ENCODE assay signal across 25 cellular contexts in genomic region chr6:119526609-119527605, GRCh38.
DNase-seq lines count a peak whose midpoint lies in the region; ATAC-seq and TF ChIP-seq lines count a peak whose summit lies in the region.
"Had no signal": no experiment of that assay in that cellular context is flagged by ENCODE, and none has a peak within 500 bp of the region (broad histone marks: within the 10 kb centered on the region; RNA-seq: fewer than 3 reads in every experiment).

No MANE protein-coding gene starts in this region.

- no peaks in the 10 kb centered on the region for H3K27me3 ChIP-seq in endodermal cell (ENCODE audit: control insufficient read depth, insufficient read depth, low read length, poor library complexity, severe bottlenecking)
- H3K27me3 ChIP-seq: body of pancreas, esophagus muscularis mucosa had no signal

- H3K27me3 Mint-ChIP-seq in endodermal cell (ENCODE audit: insufficient read depth): no peaks in the 10 kb centered on the region
- peaks cover 33% of the 10 kb centered on the region for H3K27me3 Mint-ChIP-seq in activated naive CD8-positive, alpha-beta T cell treated with anti-CD3 and anti-CD28 coated beads for 36 hours
- H3K27me3 Mint-ChIP-seq: CD4-positive, alpha-beta T cell had no signal

- peaks cover 23% of the 10 kb centered on the region for H3K4me1 Mint-ChIP-seq in endodermal cell
- no peaks in the 10 kb centered on the region for H3K4me1 Mint-ChIP-seq in activated naive CD8-positive, alpha-beta T cell treated with anti-CD3 and anti-CD28 coated beads for 36 hours
- H3K4me1 Mint-ChIP-seq: activated naive CD8-positive, alpha-beta T cell treated with anti-CD3 and anti-CD28 coated beads, Interleukin-2, amount 50 U/mL, for 24 hours had no signal

- peak; percentile 46 for TF ChIP-seq CTCF in endodermal cell (conservative IDR thresholded peaks at IDR 0.05)

- peaks cover 5% of the 10 kb centered on the region for H3K9me3 Mint-ChIP-seq in endodermal cell
- H3K9me3 Mint-ChIP-seq in activated naive CD8-positive, alpha-beta T cell treated with anti-CD3 and anti-CD28 coated beads for 36 hours: no peaks in the 10 kb centered on the region
- H3K9me3 Mint-ChIP-seq: activated CD8-positive, alpha-beta T cell treated with anti-CD3 and anti-CD28 coated beads for 36 hours; activated naive CD8-positive, alpha-beta T cell treated with anti-CD3 and anti-CD28 coated beads, Interleukin-2, amount 50 U/mL, for 24 hours; CD4-positive, alpha-beta T cell; type B pancreatic cell had no signal

- no peak for ATAC-seq in GM21528 (IDR thresholded peaks at IDR 0.05; ENCODE audit: low FRiP score, unreplicated experiment)
- ATAC-seq: activated CD8-positive, alpha-beta T cell treated with anti-CD3 and anti-CD28 coated beads for 36 hours; activated naive CD8-positive, alpha-beta T cell treated with anti-CD3 and anti-CD28 coated beads, Interleukin-2, amount 50 U/mL, for 24 hours; body of pancreas; psoas muscle had no signal

- no peaks in the 10 kb centered on the region for H3K9me3 ChIP-seq in endodermal cell (ENCODE audit: control insufficient read depth, low read length)
- H3K9me3 ChIP-seq: body of pancreas, esophagus muscularis mucosa, psoas muscle had no signal

- peak overlapping the region; percentile 64 for H3K27ac Mint-ChIP-seq in endodermal cell
- no peak overlapping the region for H3K27ac Mint-ChIP-seq in activated naive CD8-positive, alpha-beta T cell treated with anti-CD3 and anti-CD28 coated beads for 36 hours
- H3K27ac Mint-ChIP-seq: activated CD8-positive, alpha-beta T cell treated with anti-CD3 and anti-CD28 coated beads for 36 hours; activated naive CD8-positive, alpha-beta T cell treated with anti-CD3 and anti-CD28 coated beads, Interleukin-2, amount 50 U/mL, for 24 hours; CD4-positive, alpha-beta T cell; type B pancreatic cell had no signal

- CTCF ChIA-PET in HEK293T (lab: Yijun Ruan, JAX): interaction anchor here (0.7 kb wide), 1 partner anchor 187 kb away, joined by 3 read pairs; no protein-coding TSS in a partner anchor

- H3K4me3 ChIP-seq in endodermal cell (ENCODE audit: low read length): no peak overlapping the region
- H3K4me3 ChIP-seq: body of pancreas, esophagus muscularis mucosa, lung, psoas muscle had no signal

- 68 to 78% methylated on average over 6 to 9 of the region's 9 CpGs for WGBS in endodermal cell (ENCODE audit: insufficient coverage in 1 of 2, insufficient read length in 1 of 2), 2 experiments

- no peaks in the 10 kb centered on the region for H3K36me3 Mint-ChIP-seq in endodermal cell (ENCODE audit: low read depth)
- H3K36me3 Mint-ChIP-seq in activated naive CD8-positive, alpha-beta T cell treated with anti-CD3 and anti-CD28 coated beads for 36 hours: peaks cover 1% of the 10 kb centered on the region
- H3K36me3 Mint-ChIP-seq: type B pancreatic cell had no signal

- peaks cover 4% of the 10 kb centered on the region for H3K4me1 ChIP-seq in endodermal cell (ENCODE audit: control insufficient read depth, insufficient read depth, low read length)
- H3K4me1 ChIP-seq: body of pancreas, psoas muscle had no signal

- H3K27ac ChIP-seq in endodermal cell (ENCODE audit: low read depth, low read length): no peak overlapping the region
- H3K27ac ChIP-seq: body of pancreas, esophagus muscularis mucosa, psoas muscle had no signal

- H3K9ac ChIP-seq in endodermal cell (ENCODE audit: extremely low read depth, low read length, poor library complexity, severe bottlenecking): no peak overlapping the region

- H3K4me3 Mint-ChIP-seq in endodermal cell: no peak overlapping the region
- H3K4me3 Mint-ChIP-seq in activated naive CD8-positive, alpha-beta T cell treated with anti-CD3 and anti-CD28 coated beads for 36 hours: no peak overlapping the region
- H3K4me3 Mint-ChIP-seq: activated CD8-positive, alpha-beta T cell treated with anti-CD3 and anti-CD28 coated beads for 36 hours; activated naive CD8-positive, alpha-beta T cell treated with anti-CD3 and anti-CD28 coated beads, Interleukin-2, amount 50 U/mL, for 24 hours; CD4-positive, alpha-beta T cell; type B pancreatic cell had no signal

- DNase-seq in HEK293T (ENCODE audit: extremely low spot score) (peak; percentile 22), OCI-M1 (lab: John Stamatoyannopoulos, UW) (peak; percentile 36), endodermal cell (no peak), putamen (ENCODE audit: low spot score) (peak; percentile 5), HCEC 1CT (no peak)
- DNase-seq in activated naive CD8-positive, alpha-beta T cell treated with anti-CD3 and anti-CD28 coated beads for 36 hours: no peak
- no peak for DNase-seq in activated CD4-positive, CD25-positive, alpha-beta regulatory T cell treated with anti-CD3 and anti-CD28 coated beads, Interleukin-2, amount 50 U/mL, for 72 hours
- DNase-seq: activated CD4-positive, alpha-beta T cell treated with anti-CD3 and anti-CD28 coated beads for 1 hour; activated CD8-positive, alpha-beta T cell treated with anti-CD3 and anti-CD28 coated beads for 36 hours; activated effector memory CD4-positive, alpha-beta T cell treated with anti-CD3 and anti-CD28 coated beads, Interleukin-2, amount 50 U/mL, for 16 hours; activated naive CD8-positive, alpha-beta T cell treated with anti-CD3 and anti-CD28 coated beads, Interleukin-2, amount 50 U/mL, for 24 hours; body of pancreas; CD4-positive, alpha-beta T cell; effector CD8-positive, alpha-beta T cell; KG1; NCI-H1436 treated with DMSO at 0.1 percent for 48 hours; NCI-H524; psoas muscle; Right ventricle myocardium superior; stimulated activated CD8-positive, alpha-beta memory T cell treated with anti-CD3 and anti-CD28 coated beads, Interleukin-4, amount 100 ng/mL, for 48 hours; T-helper 1 cell had no signal

- no peaks in the 10 kb centered on the region for H3K36me3 ChIP-seq in endodermal cell (ENCODE audit: control insufficient read depth, insufficient read depth, low read length)
- H3K36me3 ChIP-seq: esophagus muscularis mucosa had no signal

- POLR2A ChIA-PET in HEK293T (lab: Yijun Ruan, JAX): no interaction called here

TF ChIP-seq in HEK293T, 16 proteins besides CTCF, POLR2A, EP300 and RAD21:
- no peak for TF ChIP-seq CTBP1 (IDR thresholded peaks at IDR 0.05; ENCODE audit: borderline replicate concordance)
- 0 out of 2 replicates have a peak, but pooled peaks have one; percentile 5 for TF ChIP-seq PKNOX1 (IDR thresholded peaks at IDR 0.05)

Comparison
In these comparisons a context has a peak if more than half of its experiments do, and no peak if none do; other contexts are left out.
1. DNase-seq: peak in HEK293T (single experiment), OCI-M1 (single experiment) and putamen (single experiment); none in endodermal cell (single experiment), HCEC 1CT (single experiment), activated naive CD8-positive, alpha-beta T cell treated with anti-CD3 and anti-CD28 coated beads for 36 hours (single experiment) and activated CD4-positive, CD25-positive, alpha-beta regulatory T cell treated with anti-CD3 and anti-CD28 coated beads, Interleukin-2, amount 50 U/mL, for 72 hours (single experiment).